In genomic region chr19:52095172-52096014, GRCh38 we compare ENCODE assay signal across 8 cellular contexts. TPM values are rescaled to one million over a fixed set of nuclear protein-coding genes. Genes with fewer than 3 reads are reported as not detected.
A peak's percentile ranks its signal among the peaks of the same experiment; 100 is the strongest.
DNase-seq lines count a peak whose midpoint lies in the region; ATAC-seq lines count a peak whose summit lies in the region.

ZNF841 (minus strand) TSS chr19:52095765; CDS start chr19:52084801, 10,964 bp downstream.

- H3K9ac ChIP-seq in Karpas-422 (ENCODE audit: low read length): no peak within 1 kb of the TSS

- no peak within 1 kb of the TSS for H3K27ac ChIP-seq in Karpas-422 (ENCODE audit: low read length)

- no peaks in the 10 kb centered on the region for H3K27me3 ChIP-seq in Karpas-422 (ENCODE audit: low read length)

- DNase-seq in NCI-H446 treated with DMSO at 0.1 percent for 48 hours (lab: John Stamatoyannopoulos, UW) (peak; percentile 86), dedifferentiated amniotic fluid mesenchymal stem cell (ENCODE audit: extremely low spot score) (peak; percentile 96), left lobe of liver (ENCODE audit: low spot score) (peak; percentile 91), Karpas-422 (no peak)
- peak; percentile 72 to 79 for DNase-seq in activated CD4-positive, alpha-beta T cell treated with anti-CD3 and anti-CD28 coated beads, Interleukin-2, amount 50 U/mL, for 24 hours (ENCODE audit: low read depth in 1 of 2, low spot score in 1 of 2)
- DNase-seq in stimulated activated CD4-positive, alpha-beta T cell treated with anti-CD3 and anti-CD28 coated beads, Interleukin-1b, Interleukin-23, amount 100 ng/mL, for 4 hours (ENCODE audit: low read depth in 2 of 2): peak; percentile 81

- H4K20me1 ChIP-seq in Karpas-422 (ENCODE audit: insufficient read depth, low read depth, low read length): no peaks in the 10 kb centered on the region

- H3K9me3 ChIP-seq in Karpas-422 (ENCODE audit: low read length): peaks cover 48% of the 10 kb centered on the region

- H3K4me3 ChIP-seq in Karpas-422 (ENCODE audit: low read length): no peak within 1 kb of the TSS

- no peak within 1 kb of the TSS for H3K4me2 ChIP-seq in Karpas-422 (ENCODE audit: low read depth, low read length, poor library complexity, severe bottlenecking)

- ATAC-seq in GM18498 (IDR thresholded peaks at IDR 0.05; ENCODE audit: unreplicated experiment) (peak; percentile 96), HG03103 (IDR thresholded peaks at IDR 0.05; ENCODE audit: low read depth, unreplicated experiment) (peak; percentile 76), left lobe of liver (peak; percentile 99)

- no peak within 1 kb of the TSS for H2AFZ ChIP-seq in Karpas-422 (ENCODE audit: low read length)

- H3K36me3 ChIP-seq in Karpas-422 (ENCODE audit: insufficient read depth, low read length): no peaks in the 10 kb centered on the region

- no peaks in the 10 kb centered on the region for H3K79me2 ChIP-seq in Karpas-422 (ENCODE audit: low read length)

- no peaks in the 10 kb centered on the region for H3K4me1 ChIP-seq in Karpas-422 (ENCODE audit: low read length)

- H3K9me2 ChIP-seq in Karpas-422 (replicated peaks; ENCODE audit: insufficient read depth, low read length): no peaks in the 10 kb centered on the region

RNA-seq across cellular contexts. Expression of gene ZNF841, which starts in this region (rescaled TPM):
- total RNA-seq in left lobe of liver: 5.5 TPM
- total RNA-seq in Karpas-422 (2014; rRNA removed; shearing (Covaris generic); ENCODE audit: low replicate concordance): not detected in 2 replicates
